ENCODE assay signal across 22 cellular contexts in genomic region chr14:103840016-103840415, GRCh38.
"Had no signal": no experiment of that assay in that cellular context is flagged by ENCODE, and none has a peak within 500 bp of the region (broad histone marks: within the 10 kb centered on the region; RNA-seq: fewer than 3 reads in every experiment).

No MANE protein-coding gene starts in this region.

- H3K4me3 ChIP-seq: body of pancreas, cardiac muscle cell, esophagus muscularis mucosa, gastrocnemius medialis, ovary, transverse colon had no signal

- H3K36me3 ChIP-seq: gastrocnemius medialis, ovary, transverse colon had no signal

- H3K9me3 ChIP-seq: body of pancreas, esophagus muscularis mucosa, gastrocnemius medialis, ovary, transverse colon had no signal

- H3K27me3 ChIP-seq: body of pancreas, cardiac muscle cell, esophagus muscularis mucosa, gastrocnemius medialis, ovary, transverse colon had no signal

- DNase-seq: activated CD4-positive, alpha-beta memory T cell treated with anti-CD3 and anti-CD28 coated beads for 36 hours; activated CD4-positive, alpha-beta T cell treated with anti-CD3 and anti-CD28 coated beads, Interleukin-2, amount 10 ng/mL, durations not matched to agents 24 days and 14 days; activated CD4-positive, CD25-positive, alpha-beta regulatory T cell treated with anti-CD3 and anti-CD28 coated beads, Interleukin-2, amount 50 U/mL, for 72 hours; activated CD8-positive, alpha-beta memory T cell treated with anti-CD3 and anti-CD28 coated beads, Interleukin-2, amount 50 U/mL, for 4 hours; activated gamma-delta T cell treated with Interleukin-2 at 50 U/mL for 16 hours; activated naive CD8-positive, alpha-beta T cell treated with anti-CD3 and anti-CD28 coated beads, Interleukin-2, amount 50 U/mL, for 24 hours; activated T-cell treated with anti-CD3 and anti-CD28 coated beads, Interleukin-2, amount 50 U/mL, for 1 hour; body of pancreas; gastrocnemius medialis; glutamatergic neuron; islet precursor cell; left cardiac atrium; midbrain; naive thymus-derived CD4-positive, alpha-beta T cell; ovary; retina; stimulated activated naive CD4-positive, alpha-beta T cell; SW 1271; T1000; transverse colon had no signal

- H3K27ac ChIP-seq: body of pancreas, cardiac muscle cell, esophagus muscularis mucosa, gastrocnemius medialis, ovary, transverse colon had no signal

- H3K4me1 ChIP-seq: transverse colon had no signal
